1 cellular context compared by ENCODE assay signal in the genomic region with DNA sequence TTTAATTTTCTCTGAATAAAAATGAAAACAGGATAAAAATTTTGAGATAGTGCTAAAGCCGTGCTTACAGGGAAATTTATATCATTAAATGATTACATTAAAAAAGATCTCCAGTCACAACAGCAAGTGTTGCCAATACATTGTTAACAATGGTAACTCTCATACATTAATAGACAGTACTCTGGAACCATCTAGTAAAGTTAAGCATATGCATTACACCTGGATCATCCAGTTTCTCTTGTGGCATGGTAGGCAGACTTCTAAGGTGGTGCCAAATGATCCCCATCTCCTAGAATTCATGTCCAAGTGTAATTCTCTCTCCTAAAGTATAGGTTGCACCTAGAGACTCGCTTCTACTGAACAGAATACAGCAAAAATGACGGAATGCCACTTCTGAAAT.
TF ChIP-seq lines count a peak whose summit lies in the region.

No MANE protein-coding gene starts in this region.

TF ChIP-seq in K562, 482 proteins besides CTCF, POLR2A, EP300 and RAD21:
- TF ChIP-seq ZNF253 (CRISPR knock-in tag; conservative IDR thresholded peaks at IDR 0.05) (no peak), TRIM25 (IDR thresholded peaks at IDR 0.05; ENCODE audit: borderline replicate concordance) (no peak), MYNN (IDR thresholded peaks at IDR 0.05) (no peak), MYNN (CRISPR knock-in tag; IDR thresholded peaks at IDR 0.05) (no peak), ZNF174 (CRISPR knock-in tag; IDR thresholded peaks at IDR 0.05) (no peak), ZNF778 (CRISPR knock-in tag; IDR thresholded peaks at IDR 0.05) (no peak), TCF7L2 (IDR thresholded peaks at IDR 0.05; ENCODE audit: low read depth, low read length) (no peak), HMG20A (CRISPR knock-in tag; conservative IDR thresholded peaks at IDR 0.05) (no peak), SRSF3 (IDR thresholded peaks at IDR 0.05; ENCODE audit: insufficient read depth, low read length) (no peak), ZNF280A (IDR thresholded peaks at IDR 0.05; ENCODE audit: low read depth, partially characterized antibody) (no peak), CHD4 (IDR thresholded peaks at IDR 0.05; ENCODE audit: insufficient read depth, insufficient replicate concordance, low read depth, low read length, poor library complexity, severe bottlenecking) (no peak), FOSL1 (tag; conservative IDR thresholded peaks at IDR 0.05) (no peak), ILF3 (IDR thresholded peaks at IDR 0.05; ENCODE audit: borderline replicate concordance) (no peak), MYBL2 (IDR thresholded peaks at IDR 0.05; ENCODE audit: low read depth) (no peak), MYBL2 (CRISPR knock-in tag; IDR thresholded peaks at IDR 0.05; ENCODE audit: borderline replicate concordance) (no peak), SIRT6 (IDR thresholded peaks at IDR 0.05; ENCODE audit: low read depth, low read length) (no peak), MTA3 (IDR thresholded peaks at IDR 0.05; ENCODE audit: borderline replicate concordance) (no peak), NONO (IDR thresholded peaks at IDR 0.05; ENCODE audit: low read depth in 2 of 2, low read length in 1 of 2) (no peak), ZNF407 (IDR thresholded peaks at IDR 0.05; ENCODE audit: low read depth) (no peak), FIP1L1 (IDR thresholded peaks at IDR 0.05; ENCODE audit: low read depth, low read length, poor library complexity, severe bottlenecking) (no peak), CGGBP1 (CRISPR knock-in tag; IDR thresholded peaks at IDR 0.05) (no peak)
- TF ChIP-seq, protein P1, sequence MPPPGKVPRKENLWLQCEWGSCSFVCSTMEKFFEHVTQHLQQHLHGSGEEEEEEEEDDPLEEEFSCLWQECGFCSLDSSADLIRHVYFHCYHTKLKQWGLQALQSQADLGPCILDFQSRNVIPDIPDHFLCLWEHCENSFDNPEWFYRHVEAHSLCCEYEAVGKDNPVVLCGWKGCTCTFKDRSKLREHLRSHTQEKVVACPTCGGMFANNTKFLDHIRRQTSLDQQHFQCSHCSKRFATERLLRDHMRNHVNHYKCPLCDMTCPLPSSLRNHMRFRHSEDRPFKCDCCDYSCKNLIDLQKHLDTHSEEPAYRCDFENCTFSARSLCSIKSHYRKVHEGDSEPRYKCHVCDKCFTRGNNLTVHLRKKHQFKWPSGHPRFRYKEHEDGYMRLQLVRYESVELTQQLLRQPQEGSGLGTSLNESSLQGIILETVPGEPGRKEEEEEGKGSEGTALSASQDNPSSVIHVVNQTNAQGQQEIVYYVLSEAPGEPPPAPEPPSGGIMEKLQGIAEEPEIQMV (tag; conservative IDR thresholded peaks at IDR 0.05; ENCODE audit: low read depth) = no peak
